Comparison of ENCODE assay signal across 11 cellular contexts in the genomic region with DNA sequence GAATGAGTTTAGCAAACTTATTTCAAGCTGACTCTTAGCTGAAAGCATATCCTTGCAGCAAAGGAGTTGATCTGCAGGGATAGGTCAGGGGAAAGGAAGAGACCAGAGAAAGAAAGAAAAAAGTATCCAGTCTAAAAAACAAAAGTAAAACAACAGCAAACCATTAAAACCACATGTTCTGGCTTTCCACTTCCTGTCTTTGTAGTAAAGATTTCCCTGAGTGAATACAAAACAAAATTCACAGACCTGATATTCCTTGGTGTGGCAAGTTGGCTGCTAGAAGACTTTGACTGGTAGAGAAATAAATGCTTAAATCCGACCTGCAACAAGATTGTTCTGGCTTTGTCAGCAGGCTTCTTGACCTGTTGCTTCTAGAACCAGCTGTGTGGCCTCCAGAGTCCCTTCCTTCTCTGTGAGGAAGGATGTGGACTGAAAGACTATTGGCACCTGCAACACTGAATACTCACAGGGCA. TPM values are rescaled to one million over a fixed set of nuclear protein-coding genes. Genes with fewer than 3 reads are reported as not detected.
DNase-seq lines count a peak whose midpoint lies in the region; ATAC-seq, FAIRE-seq and TF ChIP-seq lines count a peak whose summit lies in the region.
"Had no signal": no experiment of that assay in that cellular context is flagged by ENCODE, and none has a peak within 500 bp of the region (broad histone marks: within the 10 kb centered on the region; RNA-seq: fewer than 3 reads in every experiment).

No MANE protein-coding gene starts in this region.

- no peak overlapping the region for H3K23ac ChIP-seq in neuronal stem cell (ENCODE audit: low read depth, low read length, poor library complexity)

- peaks cover 41% of the 10 kb centered on the region for H3K4me1 ChIP-seq in MM.1S (ENCODE audit: low read length)
- H3K4me1 ChIP-seq in GM12878 (ENCODE audit: control insufficient read depth, insufficient read depth, low read length): peaks cover 47% of the 10 kb centered on the region
- peaks cover 6 to 9% of the 10 kb centered on the region in 2 donors for H3K4me1 ChIP-seq in neuronal stem cell (ENCODE audit: control insufficient read depth in 2 of 2, insufficient read depth in 1 of 2, low read depth in 1 of 2, low read length in 2 of 2)
- H3K4me1 ChIP-seq in esophagus muscularis mucosa: peaks cover 18 to 35% (median 30%) of the 10 kb centered on the region in 4 donors
- H3K4me1 ChIP-seq in endodermal cell (ENCODE audit: control insufficient read depth, insufficient read depth, low read length): no peaks in the 10 kb centered on the region
- H3K4me1 ChIP-seq: HAP-1 had no signal

- peaks cover 38% of the 10 kb centered on the region for H3F3A ChIP-seq in MM.1S (ENCODE audit: insufficient read depth, low read length)

- RAD21 ChIA-PET in GM12878 (lab: Charles Lee; ENCODE audit: unreplicated experiment): interaction anchor here (0.9 to 8.9 kb wide), 13 partner anchors 11 to 92 kb away, joined by 3 to 70 read pairs (median 8); partner anchors contain the start of genes MCM3 and PAQR8

- peak overlapping the region; percentile 61 for H3K4me2 ChIP-seq in MM.1S (ENCODE audit: low read depth, low read length)
- H3K4me2 ChIP-seq in GM12878 (ENCODE audit: control insufficient read depth, insufficient read depth): peak overlapping the region; percentile 81
- H3K4me2 ChIP-seq in neuronal stem cell (ENCODE audit: insufficient read depth, low read length, poor library complexity, severe bottlenecking): no peak overlapping the region

- H2BK120ac ChIP-seq in neuronal stem cell (ENCODE audit: low read depth, low read length): no peak overlapping the region

- no peaks in the 10 kb centered on the region for H3K36me3 Mint-ChIP-seq in endodermal cell (ENCODE audit: low read depth)

- H3K14ac ChIP-seq in neuronal stem cell (ENCODE audit: low read length): no peak overlapping the region

- 0% methylated on average over 1 of the region's 1 CpG for WGBS in GM12878 (ENCODE audit: insufficient coverage, insufficient replicate concordance, low lambda C conversion rate, missing lambda C conversion rate)
- no CpG with 5 or more reads among the region's 1 CpG for WGBS in neuronal stem cell (ENCODE audit: extremely low coverage in 2 of 2, insufficient read length in 2 of 2, insufficient replicate concordance in 1 of 2), 2 donors
- 46% methylated on average over 1 of the region's 1 CpG for WGBS in esophagus muscularis mucosa
- WGBS in endodermal cell (ENCODE audit: insufficient coverage in 1 of 2, insufficient read length in 1 of 2), 2 experiments: 68% methylated on average over 1 of the region's 1 CpG; no CpG with 5 or more reads in 1 of the 2 experiments

- H4K8ac ChIP-seq in neuronal stem cell (ENCODE audit: low read depth, low read length): no peak overlapping the region

- H3K9me3 Mint-ChIP-seq in endodermal cell: no peaks in the 10 kb centered on the region

- H3K27me3 Mint-ChIP-seq in endodermal cell (ENCODE audit: insufficient read depth): peaks cover 6% of the 10 kb centered on the region

- H3K27me3 ChIP-seq in MM.1S (replicated peaks; ENCODE audit: insufficient read depth, low read length) (no peaks in the 10 kb centered on the region), GM12878 (replicated peaks in 1 of 2; ENCODE audit: control insufficient read depth in 2 of 2, insufficient read depth in 2 of 2, low read length in 1 of 2) (no peaks in the 10 kb centered on the region), neuronal stem cell (ENCODE audit: control insufficient read depth in 3 of 3, insufficient read depth in 3 of 3, low read depth in 1 of 3, low read length in 3 of 3) (peaks cover 0 to 3% (median 0%) of the 10 kb centered on the region in 3 experiments), esophagus muscularis mucosa (no peaks in the 10 kb centered on the region), endodermal cell (ENCODE audit: control insufficient read depth, insufficient read depth, low read length, poor library complexity, severe bottlenecking) (no peaks in the 10 kb centered on the region)

- TF ChIP-seq EP300 in GM12878 (IDR thresholded peaks at IDR 0.05; ENCODE audit: borderline replicate concordance in 1 of 2, control insufficient read depth in 1 of 2, low read depth in 2 of 2, low read length in 2 of 2) (peak in 1 of 2 experiments; percentile 18; a peak in 1 of 4 replicates), esophagus muscularis mucosa (IDR thresholded peaks at IDR 0.05) (no peak)

- peak; percentile 78 for FAIRE-seq in GM18507 (lab: Jason Lieb, UNC)
- peak; percentile 87 for FAIRE-seq in GM12878 (lab: Jason Lieb, UNC)

- CTCF ChIA-PET in GM12878 (lab: Yijun Ruan, JAX): interaction anchor here (0.6 to 4.5 kb wide), 14 partner anchors 8 to 520 kb away, joined by 3 to 59 read pairs (median 4); partner anchors contain the start of genes MCM3 and PAQR8

- peak; percentile 10; the same call in 2 of the 3 replicates for ATAC-seq in GM12878

- peak overlapping the region; percentile 5; the same call in 1 of the 2 replicates for H3K9ac ChIP-seq in MM.1S (ENCODE audit: low read length)
- H3K9ac ChIP-seq in GM12878 (ENCODE audit: control insufficient read depth, insufficient read depth, low read length): peak overlapping the region; percentile 12
- no peak overlapping the region for H3K9ac ChIP-seq in neuronal stem cell (ENCODE audit: low read depth, low read length, poor library complexity)
- H3K9ac ChIP-seq in endodermal cell (ENCODE audit: extremely low read depth, low read length, poor library complexity, severe bottlenecking): no peak overlapping the region

- no peaks in the 10 kb centered on the region for H3K79me1 ChIP-seq in neuronal stem cell (ENCODE audit: low read depth, low read length)

- TF ChIP-seq CTCF in MM.1S (IDR thresholded peaks at IDR 0.05; ENCODE audit: low read length) (no peak), GM12878 (IDR thresholded peaks at IDR 0.05 in 2 of 3, conservative IDR thresholded peaks at IDR 0.05 in 1 of 3; ENCODE audit: control insufficient read depth in 2 of 3, extremely low read depth in 1 of 3, insufficient read depth in 1 of 3, low read depth in 3 of 3, low read length in 3 of 3) (no peak), esophagus muscularis mucosa (IDR thresholded peaks at IDR 0.05) (no peak), endodermal cell (conservative IDR thresholded peaks at IDR 0.05) (no peak)

- POLR2A ChIA-PET in GM12878 (lab: Charles Lee): interaction anchor here (0.6 to 4.2 kb wide), 20 partner anchors 9 to 268 kb away, joined by 3 to 18 read pairs (median 4); partner anchors contain the start of genes MCM3 and PAQR8

- DNase-seq in GM18507 (ENCODE audit: extremely low spot score, insufficient read length, low read depth): no peak
- DNase-seq in MM.1S: peak; percentile 54
- DNase-seq in GM12878 (ENCODE audit: low read depth, low spot score): no peak
- no peak for DNase-seq in neuronal stem cell (ENCODE audit: low spot score)
- no peak for DNase-seq in cardiac septum (ENCODE audit: low spot score)
- DNase-seq in cortex of kidney (lab: John Stamatoyannopoulos, UW): no peak
- DNase-seq in esophagus muscularis mucosa (ENCODE audit: extremely low spot score): no peak
- no peak for DNase-seq in endodermal cell
- DNase-seq: activated CD4-positive, alpha-beta T cell treated with anti-CD3 and anti-CD28 coated beads for 48 hours; NCI-H2107 had no signal

- TF ChIP-seq POLR2A in GM12878 (IDR thresholded peaks at IDR 0.05; ENCODE audit: low read depth, low read length) (no peak), esophagus muscularis mucosa (IDR thresholded peaks at IDR 0.05; ENCODE audit: low read depth) (no peak)

- no peaks in the 10 kb centered on the region for H3K9me3 ChIP-seq in MM.1S (replicated peaks; ENCODE audit: insufficient read depth, low read length)
- H3K9me3 ChIP-seq in GM12878 (replicated peaks; ENCODE audit: control insufficient read depth, insufficient read depth, low read length): no peaks in the 10 kb centered on the region
- no peaks in the 10 kb centered on the region for H3K9me3 ChIP-seq in neuronal stem cell (replicated peaks in 1 of 2; ENCODE audit: control insufficient read depth in 2 of 2, insufficient read depth in 1 of 2, low read depth in 1 of 2, low read length in 2 of 2)
- H3K9me3 ChIP-seq in esophagus muscularis mucosa: no peaks in the 10 kb centered on the region
- no peaks in the 10 kb centered on the region for H3K9me3 ChIP-seq in endodermal cell (ENCODE audit: control insufficient read depth, low read length)
- H3K9me3 ChIP-seq: HAP-1 had no signal

- H2AFZ ChIP-seq in MM.1S (ENCODE audit: low read length) (peak overlapping the region; percentile 33; the same call in 1 of the 2 replicates), GM12878 (ENCODE audit: control insufficient read depth, low read depth, low read length) (peak overlapping the region; percentile 70), neuronal stem cell (ENCODE audit: low read length) (peak overlapping the region; percentile 65)

- no peak overlapping the region for H4K91ac ChIP-seq in neuronal stem cell (ENCODE audit: low read depth, low read length, poor library complexity)

- H3K4me1 Mint-ChIP-seq in endodermal cell: peaks cover 6% of the 10 kb centered on the region

- H3K18ac ChIP-seq in neuronal stem cell (ENCODE audit: low read length): no peak overlapping the region

- SMC1A ChIA-PET in GM12878 (lab: Charles Lee; ENCODE audit: uncharacterized antibody, unreplicated experiment): interaction anchor here (0.6 to 7.2 kb wide), 19 partner anchors 8 to 258 kb away, joined by 3 to 74 read pairs (median 6); partner anchors contain the start of genes MCM3 and PAQR8

- H4K20me1 ChIP-seq in MM.1S (ENCODE audit: insufficient read depth, low read length) (no peaks in the 10 kb centered on the region), GM12878 (ENCODE audit: control insufficient read depth, insufficient read depth) (no peaks in the 10 kb centered on the region)

- no TSS peak for BruUV-seq in GM12878 (replicated peaks; lab: Mats Ljungman, UMichigan)

- H3K4ac ChIP-seq in neuronal stem cell (ENCODE audit: low read length): no peak overlapping the region

- in situ Hi-C loops in GM12878 (cut with MboI): loop anchor here (5.0 kb wide), 1 partner anchor 44 kb away; no protein-coding TSS in a partner anchor

- intact Hi-C loops in GM12878 (cut with micrococcal nuclease; ENCODE audit: unreplicated experiment) (loop anchor here (2.0 kb wide), 2 partner anchors 23 to 45 kb away; partner anchors contain the start of gene MCM3), cardiac septum (cut with DNase I) (no loop called here), esophagus muscularis mucosa (cut with DNase I) (loop anchor here (10.0 kb wide), 1 partner anchor 47 kb away; no protein-coding TSS in a partner anchor)

- H3K27ac ChIP-seq in MM.1S (ENCODE audit: low read length) (peak overlapping the region; percentile 47), GM12878 (ENCODE audit: control insufficient read depth, insufficient read depth) (peak overlapping the region; percentile 89), neuronal stem cell (replicated peaks; ENCODE audit: low read length) (no peak overlapping the region), esophagus muscularis mucosa (replicated peaks in 1 of 4) (peak overlapping the region in 1 of 4 donors; percentile 3), endodermal cell (ENCODE audit: low read depth, low read length) (no peak overlapping the region)

- H2BK12ac ChIP-seq in neuronal stem cell (ENCODE audit: low read length): no peak overlapping the region

- H3K79me2 ChIP-seq in MM.1S (ENCODE audit: low read length) (no peaks in the 10 kb centered on the region), GM12878 (ENCODE audit: control insufficient read depth, insufficient read depth, low read length) (no peaks in the 10 kb centered on the region)

- no peak overlapping the region for H2BK15ac ChIP-seq in neuronal stem cell (ENCODE audit: low read length)

- H3K9me2 ChIP-seq in MM.1S (replicated peaks; ENCODE audit: insufficient read depth, low read length): no peaks in the 10 kb centered on the region

- no peaks in the 10 kb centered on the region for H3K36me3 ChIP-seq in MM.1S (replicated peaks; ENCODE audit: insufficient read depth, low read length)
- no peaks in the 10 kb centered on the region for H3K36me3 ChIP-seq in GM12878 (ENCODE audit: control insufficient read depth in 2 of 2, insufficient read depth in 2 of 2, low read length in 1 of 2)
- no peaks in the 10 kb centered on the region for H3K36me3 ChIP-seq in neuronal stem cell (replicated peaks in 1 of 2; ENCODE audit: control insufficient read depth in 2 of 2, insufficient read depth in 2 of 2, low read length in 2 of 2)
- no peaks in the 10 kb centered on the region for H3K36me3 ChIP-seq in esophagus muscularis mucosa
- H3K36me3 ChIP-seq in endodermal cell (ENCODE audit: control insufficient read depth, insufficient read depth, low read length): no peaks in the 10 kb centered on the region
- H3K36me3 ChIP-seq: HAP-1 had no signal

- peak overlapping the region; percentile 26 for H3K4me3 ChIP-seq in MM.1S (ENCODE audit: low read length)
- peak overlapping the region; percentile 4 for H3K4me3 ChIP-seq in GM12878
- H3K4me3 ChIP-seq in neuronal stem cell (ENCODE audit: low read length in 2 of 2): no peak overlapping the region
- H3K4me3 ChIP-seq in esophagus muscularis mucosa: no peak overlapping the region
- no peak overlapping the region for H3K4me3 ChIP-seq in endodermal cell (ENCODE audit: low read length)
- H3K4me3 ChIP-seq: HAP-1 had no signal

- H3K4me3 Mint-ChIP-seq in endodermal cell: no peak overlapping the region

- no peak overlapping the region for H3K27ac Mint-ChIP-seq in endodermal cell

- no peak overlapping the region for H2AK5ac ChIP-seq in neuronal stem cell (ENCODE audit: low read depth, low read length)

- H2BK5ac ChIP-seq in neuronal stem cell (ENCODE audit: low read length): no peak overlapping the region

- no peak for TF ChIP-seq RAD21 in GM12878 (IDR thresholded peaks at IDR 0.05; ENCODE audit: insufficient read depth, low read depth, low read length)

RNA-seq across cellular contexts. Expression of gene MCM3, which starts 23.4 kb away (rescaled TPM):
- total RNA-seq in GM12878 (2013; cell fraction: nucleolus; rRNA removed): 215 and 230 TPM in 2 replicates
- total RNA-seq in GM12878 (2014; rRNA removed) (209 and 224 TPM in 2 replicates), GM12878 (2014; rRNA removed; fragmentation: Illumina TruSeq; extraction: Trizol) (214 and 231 TPM in 2 replicates), GM12878 (2021) (185 and 191 TPM in 2 replicates), cardiac septum (21.0 TPM), esophagus muscularis mucosa (10 to 100 TPM; 32.4 to 42.6 (median 41.1) TPM), endodermal cell (100 to 1,000 TPM; 168 to 172 TPM)
- polyA plus RNA-seq in GM12878 (2011; ENCODE audit: low read depth): 72.1 TPM
- polyA plus RNA-seq in GM12878 (2011; rRNA removed) (208 and 265 TPM in 2 replicates), GM12878 (2014; fragmentation: Illumina TruSeq; extraction: Trizol) (232 TPM in 2 replicates), GM12878 (2014; fragmentation: Nextera tagmentation; extraction: Ambion mirVana) (10 to 100 TPM; 74.1 to 96.3 TPM), GM12878 (2014; rRNA removed) (195 and 202 TPM in 2 replicates), GM12878 (2016; fragmentation: Nextera tagmentation; extraction: Ambion mirVana) (100 to 1,000 TPM; 220 to 227 TPM)
- 235 and 264 TPM in 2 replicates for polyA plus RNA-seq in GM12878 (2011; cell fraction: cytosol; rRNA removed)
- polyA plus RNA-seq in GM12878 (2011; cell fraction: nucleus; rRNA removed): 373 and 400 TPM in 2 replicates
- polyA plus RNA-seq in GM12878 (2012): 83.8 and 87.9 TPM in 2 replicates
- polyA minus RNA-seq in GM12878 (2011; rRNA and poly(A)+ RNA removed): 363 and 370 TPM in 2 replicates
- polyA minus RNA-seq in GM12878 (2011; cell fraction: cytosol; rRNA and poly(A)+ RNA removed): 110 and 126 TPM in 2 replicates
- 182 and 265 TPM in 2 replicates for polyA minus RNA-seq in GM12878 (2011; cell fraction: nucleus; rRNA and poly(A)+ RNA removed)
- 102 TPM for polyA plus RNA-seq in neuronal stem cell (2013, experiment 1 of 2)
- 98.5 TPM for polyA plus RNA-seq in neuronal stem cell (2013, experiment 2 of 2)
- 115 TPM for polyA plus RNA-seq in endodermal cell (2013, experiment 1 of 2)
- polyA plus RNA-seq in endodermal cell (2013, experiment 2 of 2): 102 TPM

RNA-seq across cellular contexts. Expression of gene PAQR8, which starts 54.0 kb away (rescaled TPM):
- 33.5 and 35.7 TPM in 2 replicates for total RNA-seq in GM12878 (2013; cell fraction: nucleolus; rRNA removed)
- 13.5 and 16.2 TPM in 2 replicates for total RNA-seq in GM12878 (2014; rRNA removed)
- 11.8 and 12.9 TPM in 2 replicates for total RNA-seq in GM12878 (2014; rRNA removed; fragmentation: Illumina TruSeq; extraction: Trizol)
- total RNA-seq in GM12878 (2021): 20.0 and 22.8 TPM in 2 replicates
- polyA plus RNA-seq in GM12878 (2011; ENCODE audit: low read depth): 2.6 TPM
- 21.7 and 22.4 TPM in 2 replicates for polyA plus RNA-seq in GM12878 (2011; rRNA removed)
- polyA plus RNA-seq in GM12878 (2011; cell fraction: cytosol; rRNA removed): 19.5 and 20.7 TPM in 2 replicates
- polyA plus RNA-seq in GM12878 (2011; cell fraction: nucleus; rRNA removed): 12.5 and 13.5 TPM in 2 replicates
- polyA plus RNA-seq in GM12878 (2012): 3.7 and 8.8 TPM in 2 replicates
- 14.5 and 16.2 TPM in 2 replicates for polyA plus RNA-seq in GM12878 (2014; fragmentation: Illumina TruSeq; extraction: Trizol)
- 1 to 10 TPM; 3.9 to 4.7 TPM for polyA plus RNA-seq in GM12878 (2014; fragmentation: Nextera tagmentation; extraction: Ambion mirVana)
- 11.6 and 14.6 TPM in 2 replicates for polyA plus RNA-seq in GM12878 (2014; rRNA removed)
- 10 to 100 TPM; 19.6 to 20.2 TPM for polyA plus RNA-seq in GM12878 (2016; fragmentation: Nextera tagmentation; extraction: Ambion mirVana)
- polyA minus RNA-seq in GM12878 (2011; rRNA and poly(A)+ RNA removed): 29.6 and 30.2 TPM in 2 replicates
- 8.7 and 11.2 TPM in 2 replicates for polyA minus RNA-seq in GM12878 (2011; cell fraction: cytosol; rRNA and poly(A)+ RNA removed)
- polyA minus RNA-seq in GM12878 (2011; cell fraction: nucleus; rRNA and poly(A)+ RNA removed): 8.7 and 13.9 TPM in 2 replicates
- 16.4 TPM for polyA plus RNA-seq in neuronal stem cell (2013, experiment 1 of 2)
- polyA plus RNA-seq in neuronal stem cell (2013, experiment 2 of 2): 16.7 TPM
- total RNA-seq in cardiac septum: 2.0 TPM
- total RNA-seq in esophagus muscularis mucosa: 10 to 100 TPM; 11.1 to 32.5 (median 14.2) TPM
- 1 to 10 TPM; 5.9 to 6.7 TPM for total RNA-seq in endodermal cell
- polyA plus RNA-seq in endodermal cell (2013, experiment 1 of 2): 11.0 TPM
- 11.9 TPM for polyA plus RNA-seq in endodermal cell (2013, experiment 2 of 2)

Comparison
In these comparisons a context has a peak if more than half of its experiments do, and no peak if none do; other contexts are left out.
1. H3K27ac ChIP-seq: peak in MM.1S (single experiment) and GM12878 (single experiment); none in neuronal stem cell (single experiment) and endodermal cell (single experiment).
2. H3K4me3 ChIP-seq: peak in MM.1S (single experiment) and GM12878 (single experiment); none in neuronal stem cell (0 of 2), esophagus muscularis mucosa (0 of 4) and endodermal cell (single experiment).
3. H3K9ac ChIP-seq: peak in MM.1S (single experiment) and GM12878 (single experiment); none in neuronal stem cell (single experiment) and endodermal cell (single experiment).
4. Peak in every context shown above with its lines, with median percentiles within 50 percentile points of each other: H2AFZ ChIP-seq.